ENCODE assay signal across 7 cellular contexts in the genomic region with DNA sequence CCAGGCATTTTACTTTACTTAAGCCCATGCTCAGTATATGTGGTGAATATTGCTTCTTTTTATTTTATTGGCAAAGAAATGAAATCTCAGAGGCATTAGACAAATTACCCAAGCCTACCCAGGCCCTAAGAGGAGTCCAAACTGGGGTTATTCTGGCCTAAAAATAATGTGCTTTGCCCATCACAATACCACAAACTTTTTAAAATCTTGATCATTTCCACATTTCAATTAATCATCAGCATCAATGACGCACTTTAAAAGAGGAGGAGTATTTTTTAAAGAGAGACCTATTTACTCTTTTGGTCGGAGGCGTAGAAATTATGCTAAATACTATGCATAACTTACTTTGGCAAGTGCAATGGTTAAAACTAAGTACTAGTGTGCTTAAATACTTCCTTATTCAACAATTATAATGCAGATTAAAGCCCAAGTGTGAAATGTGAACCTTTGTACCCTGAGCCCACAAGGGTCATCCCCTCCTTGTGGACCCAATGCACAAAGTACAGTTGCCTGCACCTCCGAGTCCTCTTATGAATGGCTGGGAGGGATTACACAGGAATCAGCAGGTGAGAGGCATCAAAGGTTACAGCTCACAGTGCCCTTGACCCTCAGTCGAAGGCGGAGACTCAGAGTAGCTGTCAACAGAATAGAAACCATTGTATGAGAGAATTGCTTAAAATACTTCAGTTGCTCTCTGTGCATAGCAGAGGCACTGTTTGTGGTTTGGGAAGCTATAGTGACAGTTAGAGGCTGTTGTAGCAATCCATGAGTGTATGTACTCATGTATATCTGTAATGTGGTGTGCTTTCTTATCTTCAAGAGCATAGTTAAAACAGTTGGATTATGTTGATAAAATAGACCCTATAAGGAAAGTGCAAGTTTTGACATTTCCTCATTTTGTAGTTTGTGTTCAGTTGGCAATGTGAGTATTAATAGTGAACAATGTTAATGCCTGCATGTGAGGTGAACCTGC.
DNase-seq lines count a peak whose midpoint lies in the region; ATAC-seq and TF ChIP-seq lines count a peak whose summit lies in the region.

No MANE protein-coding gene starts in this region.

- H3K4me1 Mint-ChIP-seq in immature natural killer cell, result peaks cover 79 to 84% of the 10 kb centered on the region in 2 donors

- H3K36me3 ChIP-seq in IMR-90 (ENCODE audit: control insufficient read depth, insufficient read depth, low read length) (no peaks in the 10 kb centered on the region), tibial artery (no peaks in the 10 kb centered on the region)

- no peak overlapping the region for H3K14ac ChIP-seq in IMR-90 (replicated peaks; ENCODE audit: low read depth, low read length)

- peaks cover 2 to 6% (median 3%) of the 10 kb centered on the region in 3 donors for H3K27me3 Mint-ChIP-seq in immature natural killer cell (ENCODE audit: low read depth in 3 of 3)

- H3K4me3 ChIP-seq in IMR-90 (ENCODE audit: insufficient read depth, low read depth, low read length) (no peak overlapping the region), tibial artery (no peak overlapping the region)

- CTCF ChIA-PET in IMR-90 (lab: Yijun Ruan, JAX), result interaction anchor here (0.6 kb wide), 1 partner anchor 220 kb away, joined by 3 read pairs; no protein-coding TSS in a partner anchor

- H4K91ac ChIP-seq in IMR-90 (ENCODE audit: insufficient read depth, low read depth, low read length), result no peak overlapping the region

- no peak overlapping the region for H3K23ac ChIP-seq in IMR-90 (ENCODE audit: low read depth, low read length)

- ATAC-seq in GM18519 (IDR thresholded peaks at IDR 0.05; ENCODE audit: low FRiP score, unreplicated experiment) (peak; percentile 92), GM21576 (IDR thresholded peaks at IDR 0.05; ENCODE audit: unreplicated experiment) (peak; percentile 90), IMR-90 (ENCODE audit: low read depth) (peak; percentile 42; the same call in 1 of the 2 replicates)

- H3K56ac ChIP-seq in IMR-90 (ENCODE audit: extremely low read depth, insufficient read depth, low read length), result no peak overlapping the region

- no peak overlapping the region for H3K4ac ChIP-seq in IMR-90 (ENCODE audit: low read depth, low read length)

- H4K20me1 ChIP-seq in IMR-90 (ENCODE audit: insufficient read depth, low read length), result no peaks in the 10 kb centered on the region

- H3K4me1 ChIP-seq in IMR-90 (ENCODE audit: control insufficient read depth, insufficient read depth, low read length), result peaks cover 2% of the 10 kb centered on the region; the same call in 1 of the 2 replicates
- no peaks in the 10 kb centered on the region for H3K4me1 ChIP-seq in tibial artery

- no peaks in the 10 kb centered on the region for H3K9me3 ChIP-seq in IMR-90 (ENCODE audit: control insufficient read depth, insufficient read depth, low read length)
- H3K9me3 ChIP-seq in tibial artery, result no peaks in the 10 kb centered on the region

- no peak overlapping the region for H2BK15ac ChIP-seq in IMR-90 (ENCODE audit: low read depth, low read length)

- H3K27me3 ChIP-seq in IMR-90 (ENCODE audit: control insufficient read depth, insufficient read depth, low read length) (no peaks in the 10 kb centered on the region), tibial artery (no peaks in the 10 kb centered on the region)

- H3K27ac Mint-ChIP-seq in immature natural killer cell, result peak overlapping the region; percentile 91 to 97 (median 92)

- no peaks in the 10 kb centered on the region for H3K9me3 Mint-ChIP-seq in immature natural killer cell

- no peak overlapping the region for H3K18ac ChIP-seq in IMR-90 (ENCODE audit: low read depth, low read length)

- no peak overlapping the region for H2BK5ac ChIP-seq in IMR-90 (ENCODE audit: low read depth, low read length, poor library complexity, severe bottlenecking)

- no CpG with 5 or more reads among the region's 6 CpGs for WGBS in IMR-90 (ENCODE audit: extremely low coverage in 2 of 2, insufficient read length in 1 of 2), 2 experiments

- BruUV-seq in IMR-90 (replicated peaks; lab: Mats Ljungman, UMichigan), result no TSS peak

- H3K4me3 Mint-ChIP-seq in immature natural killer cell, result peak overlapping the region; percentile 51 to 82 (median 77)

- intact Hi-C loops in IMR-90 (cut with micrococcal nuclease), result no loop called here
- intact Hi-C loops in tibial artery (cut with DNase I; ENCODE audit: low total_unique reads), result no loop called here

- no peaks in the 10 kb centered on the region for H3K9me1 ChIP-seq in IMR-90 (ENCODE audit: insufficient read depth, low read length)

- H2AK9ac ChIP-seq in IMR-90 (replicated peaks; ENCODE audit: low read depth, low read length, poor library complexity), result no peak overlapping the region

- no peak overlapping the region for H2BK120ac ChIP-seq in IMR-90 (ENCODE audit: low read depth, low read length)

- TF ChIP-seq CTCF in IMR-90 (conservative IDR thresholded peaks at IDR 0.05; ENCODE audit: low read depth, low read length), result no peak
- TF ChIP-seq CTCF in tibial artery (IDR thresholded peaks at IDR 0.05), result no peak

- dilution Hi-C loops in IMR-90 (cut with HindIII; ENCODE audit: low sequenced_read_pairs, unreplicated experiment), result no loop called here

- TF ChIP-seq POLR2A in IMR-90 (IDR thresholded peaks at IDR 0.05; ENCODE audit: low read depth, low read length), result no peak

- no peak overlapping the region for H3K9ac ChIP-seq in IMR-90 (ENCODE audit: low read depth, low read length)

- in situ Hi-C loops in IMR-90 (cut with MboI; ENCODE audit: low sequenced_read_pairs), result no loop called here

- TF ChIP-seq RAD21 in IMR-90 (IDR thresholded peaks at IDR 0.05; ENCODE audit: low read length), result no peak

- H3K79me1 ChIP-seq in IMR-90 (ENCODE audit: low read depth in 1 of 2, low read length in 2 of 2), result no peaks in the 10 kb centered on the region

- POLR2A ChIA-PET in IMR-90 (lab: Charles Lee; ENCODE audit: unreplicated experiment), result no interaction called here

- no peak overlapping the region for H2BK20ac ChIP-seq in IMR-90 (ENCODE audit: low read depth, low read length)

- no peak overlapping the region for H3K27ac ChIP-seq in IMR-90 (ENCODE audit: insufficient read depth, low read length)
- no peak overlapping the region for H3K27ac ChIP-seq in tibial artery

- peak overlapping the region; percentile 67 for H2AFZ ChIP-seq in IMR-90 (replicated peaks; ENCODE audit: low read length, poor library complexity)

- no peak overlapping the region for H4K5ac ChIP-seq in IMR-90 (ENCODE audit: low read depth, low read length)

- no peak overlapping the region; the same call in 1 of the 2 replicates for H3K4me2 ChIP-seq in IMR-90 (ENCODE audit: low read depth, low read length)

- no peak overlapping the region for H4K8ac ChIP-seq in IMR-90 (ENCODE audit: low read depth in 2 of 2, low read length in 2 of 2)

- H2AK5ac ChIP-seq in IMR-90 (ENCODE audit: low read depth, low read length), result no peak overlapping the region

- DNase-seq in IMR-90 (peak; percentile 5), immature natural killer cell (peak in 2 of 3 donors; percentile 30 to 40), tibial artery (no peak), HT-29 (ENCODE audit: low spot score) (no peak)
- DNase-seq in activated CD4-positive, CD25-positive, alpha-beta regulatory T cell treated with anti-CD3 and anti-CD28 coated beads, Interleukin-2, amount 50 U/mL, for 72 hours, result peak; percentile 39

- H3K36me3 Mint-ChIP-seq in immature natural killer cell, result no peaks in the 10 kb centered on the region

TF ChIP-seq in IMR-90, 13 proteins besides CTCF, POLR2A, EP300 and RAD21:
- TF ChIP-seq FOS (IDR thresholded peaks at IDR 0.05; ENCODE audit: low read depth, low read length) (no peak), BHLHE40 (IDR thresholded peaks at IDR 0.05; ENCODE audit: low read depth, low read length) (no peak), CHD1 (IDR thresholded peaks at IDR 0.05; ENCODE audit: low read depth, low read length) (no peak), RCOR1 (IDR thresholded peaks at IDR 0.05; ENCODE audit: insufficient replicate concordance, low read length) (no peak), SMC3 (IDR thresholded peaks at IDR 0.05; ENCODE audit: low read depth, low read length) (no peak), NFE2L2 (IDR thresholded peaks at IDR 0.05; ENCODE audit: low read depth, low read length) (no peak)

Comparison
In these comparisons a context has a peak if more than half of its experiments do, and no peak if none do; other contexts are left out.
1. ATAC-seq: peak in every context shown above with its lines; median percentile 92 in GM18519; 90 in GM21576; 42 in IMR-90.
2. DNase-seq: peak in IMR-90 (single experiment), activated CD4-positive, CD25-positive, alpha-beta regulatory T cell treated with anti-CD3 and anti-CD28 coated beads, Interleukin-2, amount 50 U/mL, for 72 hours (single experiment) and immature natural killer cell (2 of 3); none in tibial artery (0 of 2) and HT-29 (single experiment).